ENCODE assay signal across 23 cellular contexts in genomic region chr16:57883480-57883879, GRCh38.
"Had no signal": no experiment of that assay in that cellular context is flagged by ENCODE, and none has a peak within 500 bp of the region (broad histone marks: within the 10 kb centered on the region; RNA-seq: fewer than 3 reads in every experiment).

No MANE protein-coding gene starts in this region.

- DNase-seq: activated CD4-positive, alpha-beta T cell treated with anti-CD3 and anti-CD28 coated beads for 4 hours; activated CD4-positive, alpha-beta T cell treated with anti-CD3 and anti-CD28 coated beads, Interleukin-2, amount 50 U/mL, for 4 hours; activated CD8-positive, alpha-beta memory T cell treated with anti-CD3 and anti-CD28 coated beads for 24 hours; activated effector memory CD4-positive, alpha-beta T cell treated with anti-CD3 and anti-CD28 coated beads, Interleukin-2, amount 50 U/mL, for 16 hours; activated naive CD4-positive, alpha-beta T cell treated with anti-CD3 and anti-CD28 coated beads, Interleukin-2, amount 10 ng/mL, durations not matched to agents 7 days and 5 days; activated naive CD8-positive, alpha-beta T cell treated with anti-CD3 and anti-CD28 coated beads, Interleukin-2, amount 10 ng/mL, durations not matched to agents 7 days and 5 days; central memory CD4-positive, alpha-beta T cell; dermis blood vessel endothelial cell; effector memory CD4-positive, alpha-beta T cell; erythroblast; gastrocnemius medialis; glutamatergic neuron; left ventricle myocardium inferior; stimulated activated CD4-positive, alpha-beta T cell treated with anti-CD3 and anti-CD28 coated beads, Interleukin-4, amount 100 ng/mL, for 24 hours; stimulated activated naive CD8-positive, alpha-beta T cell treated with anti-CD3 and anti-CD28 coated beads, Interleukin-15, amount 100 ng/mL, for 72 hours; substantia nigra; thyroid gland had no signal

- H3K9me3 ChIP-seq: ascending aorta, gastrocnemius medialis, left ventricle myocardium inferior, thyroid gland, upper lobe of left lung had no signal

- H3K4me3 ChIP-seq: gastrocnemius medialis, lung, neural progenitor cell, thyroid gland had no signal

- H3K36me3 ChIP-seq: ascending aorta, gastrocnemius medialis, left ventricle myocardium inferior, neural progenitor cell, thyroid gland, upper lobe of left lung had no signal

- H2AFZ ChIP-seq: neural progenitor cell had no signal

- H3K4me1 ChIP-seq: ascending aorta, gastrocnemius medialis had no signal

- H3K9ac ChIP-seq: neural progenitor cell had no signal

- H3K27ac ChIP-seq: ascending aorta, gastrocnemius medialis, left ventricle myocardium inferior, neural progenitor cell, thyroid gland, upper lobe of left lung had no signal

- ATAC-seq: gastrocnemius medialis; stimulated activated naive CD8-positive, alpha-beta T cell treated with anti-CD3 and anti-CD28 coated beads, Interleukin-15, amount 100 ng/mL, for 72 hours had no signal

- H3K4me1 Mint-ChIP-seq: activated naive CD4-positive, alpha-beta T cell treated with anti-CD3 and anti-CD28 coated beads, Interleukin-2, amount 10 ng/mL, durations not matched to agents 7 days and 5 days; activated naive CD8-positive, alpha-beta T cell treated with anti-CD3 and anti-CD28 coated beads, Interleukin-2, amount 10 ng/mL, durations not matched to agents 7 days and 5 days; stimulated activated naive CD8-positive, alpha-beta T cell treated with anti-CD3 and anti-CD28 coated beads, Interleukin-15, amount 100 ng/mL, for 72 hours had no signal

- H3K36me3 Mint-ChIP-seq: activated naive CD4-positive, alpha-beta T cell treated with anti-CD3 and anti-CD28 coated beads, Interleukin-2, amount 10 ng/mL, durations not matched to agents 7 days and 5 days; activated naive CD8-positive, alpha-beta T cell treated with anti-CD3 and anti-CD28 coated beads, Interleukin-2, amount 10 ng/mL, durations not matched to agents 7 days and 5 days; neural progenitor cell; stimulated activated memory B cell treated with anti-CD40 and anti-IgM and Interleukin-4, amounts not matched to agents 10 μg/mL and 1 μg/mL and 100 μg/mL, for 72 hours had no signal

- H3K27ac Mint-ChIP-seq: activated naive CD4-positive, alpha-beta T cell treated with anti-CD3 and anti-CD28 coated beads, Interleukin-2, amount 10 ng/mL, durations not matched to agents 7 days and 5 days; activated naive CD8-positive, alpha-beta T cell treated with anti-CD3 and anti-CD28 coated beads, Interleukin-2, amount 10 ng/mL, durations not matched to agents 7 days and 5 days; activated T-helper 1 cell treated with anti-CD3 and anti-CD28 coated beads, Interleukin-12 subunit alpha, Interleukin-12 subunit beta, Interleukin-2, Interleukin-4 antibody, amounts not matched to agents 30 ng/mL and 10 ng/mL and 1 ng/mL, durations not matched to agents 14 hours and 24 hours and 36 hours; neural progenitor cell; stimulated activated memory B cell treated with anti-CD40 and anti-IgM and Interleukin-4, amounts not matched to agents 10 μg/mL and 1 μg/mL and 100 μg/mL, for 72 hours; stimulated activated naive CD8-positive, alpha-beta T cell treated with anti-CD3 and anti-CD28 coated beads, Interleukin-15, amount 100 ng/mL, for 72 hours had no signal

- H3K9me3 Mint-ChIP-seq: activated naive CD4-positive, alpha-beta T cell treated with anti-CD3 and anti-CD28 coated beads, Interleukin-2, amount 10 ng/mL, durations not matched to agents 7 days and 5 days; activated naive CD8-positive, alpha-beta T cell treated with anti-CD3 and anti-CD28 coated beads, Interleukin-2, amount 10 ng/mL, durations not matched to agents 7 days and 5 days; activated T-helper 1 cell treated with anti-CD3 and anti-CD28 coated beads, Interleukin-12 subunit alpha, Interleukin-12 subunit beta, Interleukin-2, Interleukin-4 antibody, amounts not matched to agents 30 ng/mL and 10 ng/mL and 1 ng/mL, durations not matched to agents 14 hours and 24 hours and 36 hours; neural progenitor cell; stimulated activated memory B cell treated with anti-CD40 and anti-IgM and Interleukin-4, amounts not matched to agents 10 μg/mL and 1 μg/mL and 100 μg/mL, for 72 hours; stimulated activated naive CD8-positive, alpha-beta T cell treated with anti-CD3 and anti-CD28 coated beads, Interleukin-15, amount 100 ng/mL, for 72 hours had no signal

- H3K4me3 Mint-ChIP-seq: activated naive CD4-positive, alpha-beta T cell treated with anti-CD3 and anti-CD28 coated beads, Interleukin-2, amount 10 ng/mL, durations not matched to agents 7 days and 5 days; activated naive CD8-positive, alpha-beta T cell treated with anti-CD3 and anti-CD28 coated beads, Interleukin-2, amount 10 ng/mL, durations not matched to agents 7 days and 5 days; activated T-helper 1 cell treated with anti-CD3 and anti-CD28 coated beads, Interleukin-12 subunit alpha, Interleukin-12 subunit beta, Interleukin-2, Interleukin-4 antibody, amounts not matched to agents 30 ng/mL and 10 ng/mL and 1 ng/mL, durations not matched to agents 14 hours and 24 hours and 36 hours; stimulated activated memory B cell treated with anti-CD40 and anti-IgM and Interleukin-4, amounts not matched to agents 10 μg/mL and 1 μg/mL and 100 μg/mL, for 72 hours; stimulated activated naive CD8-positive, alpha-beta T cell treated with anti-CD3 and anti-CD28 coated beads, Interleukin-15, amount 100 ng/mL, for 72 hours had no signal

- H3K4me2 ChIP-seq: neural progenitor cell had no signal
